In the genomic region with DNA sequence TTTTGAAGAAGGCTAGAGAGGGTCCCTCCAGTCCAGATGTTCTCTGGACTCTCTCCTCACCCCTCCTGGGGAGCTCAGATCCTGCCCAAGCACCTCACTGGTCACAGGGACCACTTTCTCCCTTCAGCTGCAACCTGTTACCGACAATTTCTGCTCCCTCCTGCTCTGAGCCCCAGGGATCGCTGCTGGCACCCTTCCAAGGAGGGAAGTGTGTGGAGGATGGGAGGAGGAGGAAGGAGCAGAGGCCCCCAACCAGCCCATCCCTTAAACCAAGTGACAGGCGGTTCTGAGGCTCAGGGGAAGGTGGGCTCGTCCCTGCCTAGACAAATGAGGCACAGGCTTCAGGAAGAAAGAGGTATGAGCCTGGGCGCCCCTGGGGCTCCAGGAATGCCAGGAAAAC, we compare ENCODE assay signal across 22 cellular contexts. TPM values are rescaled to one million over a fixed set of nuclear protein-coding genes. Genes with fewer than 3 reads are reported as not detected.
A peak's percentile ranks its signal among the peaks of the same experiment; 100 is the strongest.
DNase-seq lines count a peak whose midpoint lies in the region; ATAC-seq, FAIRE-seq and TF ChIP-seq lines count a peak whose summit lies in the region.
"Had no signal": no experiment of that assay in that cellular context is flagged by ENCODE, and none has a peak within 500 bp of the region (broad histone marks: within the 10 kb centered on the region; RNA-seq: fewer than 3 reads in every experiment).

No MANE protein-coding gene starts in this region.

- H3K27ac Mint-ChIP-seq in glutamatergic neuron (ENCODE audit: unreplicated experiment): no peak overlapping the region
- H3K27ac Mint-ChIP-seq: CD8-positive, alpha-beta memory T cell; immature natural killer cell; T-helper 17 cell had no signal

- no peaks in the 10 kb centered on the region for H3K27me3 Mint-ChIP-seq in glutamatergic neuron (ENCODE audit: unreplicated experiment)

- H4K5ac ChIP-seq in mesendoderm (ENCODE audit: low read length): no peak overlapping the region

- FAIRE-seq in HepG2 (lab: Jason Lieb, UNC): no peak
- FAIRE-seq: GM12892 had no signal

- H2BK5ac ChIP-seq in mesendoderm (ENCODE audit: low read length): no peak overlapping the region

- intact Hi-C loops in HepG2 (cut with micrococcal nuclease; ENCODE audit: unreplicated experiment): no loop called here
- intact Hi-C loops in right lobe of liver (cut with DNase I): no loop called here
- intact Hi-C loops in colonic mucosa (cut with DNase I): no loop called here
- intact Hi-C loops in left lung (cut with DNase I): no loop called here

- H3K9ac ChIP-seq in HepG2 (ENCODE audit: insufficient read depth, low read depth, low read length): no peak overlapping the region
- peak overlapping the region; percentile 14 for H3K9ac ChIP-seq in mesendoderm (ENCODE audit: low read length)
- H3K9ac ChIP-seq in colonic mucosa (ENCODE audit: low read depth in 2 of 2, low read length in 2 of 2): no peak overlapping the region

- H3K4me1 ChIP-seq in HepG2 (ENCODE audit: insufficient read depth, low read length): no peaks in the 10 kb centered on the region
- H3K4me1 ChIP-seq in right lobe of liver: no peaks in the 10 kb centered on the region
- peaks cover 92% of the 10 kb centered on the region for H3K4me1 ChIP-seq in RWPE2 (ENCODE audit: insufficient read depth, poor library complexity, severe bottlenecking)
- H3K4me1 ChIP-seq in mesendoderm (ENCODE audit: control insufficient read depth, low read depth, low read length): peaks cover 12% of the 10 kb centered on the region
- H3K4me1 ChIP-seq in colonic mucosa: peaks cover 6% of the 10 kb centered on the region
- peaks cover 18 to 41% of the 10 kb centered on the region in 2 donors for H3K4me1 ChIP-seq in left lung

- 8% methylated on average over 5 of the region's 5 CpGs for WGBS in HepG2 (ENCODE audit: low lambda C conversion rate)
- WGBS in right lobe of liver (ENCODE audit: insufficient coverage, low coverage, low lambda C conversion rate, missing lambda C conversion rate): no CpG with 5 or more reads among the region's 5 CpGs
- no CpG with 5 or more reads among the region's 5 CpGs for whole genome bisulfite sequencing in mesendoderm (ENCODE audit: extremely low coverage, insufficient coverage, low lambda C conversion rate)

- H3K36me3 Mint-ChIP-seq in glutamatergic neuron (ENCODE audit: unreplicated experiment): no peaks in the 10 kb centered on the region
- H3K36me3 Mint-ChIP-seq: CD8-positive, alpha-beta memory T cell; immature natural killer cell had no signal

- no peak overlapping the region for H2AK5ac ChIP-seq in mesendoderm (ENCODE audit: low read length)

- H3K27me3 ChIP-seq in HepG2 (ENCODE audit: control insufficient read depth in 1 of 2, insufficient read depth in 2 of 2, low read length in 2 of 2) (peaks cover 37 to 92% of the 10 kb centered on the region in 2 experiments), right lobe of liver (no peaks in the 10 kb centered on the region), RWPE2 (ENCODE audit: insufficient read depth, poor library complexity, severe bottlenecking) (no peaks in the 10 kb centered on the region), mesendoderm (ENCODE audit: insufficient read depth, low read length, poor library complexity) (no peaks in the 10 kb centered on the region), colonic mucosa (no peaks in the 10 kb centered on the region), left lung (no peaks in the 10 kb centered on the region)
- H3K27me3 ChIP-seq: adrenal gland had no signal

- no peak overlapping the region for H3K4ac ChIP-seq in mesendoderm (ENCODE audit: low read depth, low read length)

- H3K4me3 Mint-ChIP-seq in glutamatergic neuron (ENCODE audit: unreplicated experiment): no peak overlapping the region
- H3K4me3 Mint-ChIP-seq: CD8-positive, alpha-beta memory T cell; immature natural killer cell; T-helper 17 cell had no signal

- H3K27ac ChIP-seq in HepG2 (ENCODE audit: extremely low read length, insufficient read depth, low read length) (no peak overlapping the region), right lobe of liver (no peak overlapping the region), RWPE2 (ENCODE audit: poor library complexity, severe bottlenecking) (peak overlapping the region; percentile 100), mesendoderm (ENCODE audit: low read depth, low read length) (no peak overlapping the region), colonic mucosa (no peak overlapping the region), left lung (no peak overlapping the region)
- H3K27ac ChIP-seq: cardiac muscle cell had no signal

- no peak overlapping the region for H2BK15ac ChIP-seq in mesendoderm (replicated peaks; ENCODE audit: low read depth)

- no peaks in the 10 kb centered on the region for H3K9me3 ChIP-seq in HepG2 (ENCODE audit: low read length)
- H3K9me3 ChIP-seq in right lobe of liver: no peaks in the 10 kb centered on the region
- H3K9me3 ChIP-seq in RWPE2 (ENCODE audit: severe bottlenecking): no peaks in the 10 kb centered on the region
- H3K9me3 ChIP-seq in colonic mucosa: no peaks in the 10 kb centered on the region
- H3K9me3 ChIP-seq in left lung: no peaks in the 10 kb centered on the region
- H3K9me3 ChIP-seq: adrenal gland, lower lobe of right lung had no signal

- H3K79me2 ChIP-seq in HepG2 (ENCODE audit: insufficient read depth, low read length) (no peaks in the 10 kb centered on the region), mesendoderm (ENCODE audit: control insufficient read depth, insufficient read depth, low read length) (peaks cover 99% of the 10 kb centered on the region)

- H3K18ac ChIP-seq in mesendoderm (ENCODE audit: low read length): no peak overlapping the region

- CTCF ChIA-PET in HepG2 (lab: Yijun Ruan, JAX; ENCODE audit: low intra/inter-chr PET ratio, low total read pairs): no interaction called here

- peaks cover 4% of the 10 kb centered on the region for H3K9me3 Mint-ChIP-seq in glutamatergic neuron (ENCODE audit: unreplicated experiment)
- H3K9me3 Mint-ChIP-seq: CD8-positive, alpha-beta memory T cell; immature natural killer cell had no signal

- TF ChIP-seq EP300 in HepG2 (IDR thresholded peaks at IDR 0.05; ENCODE audit: low read depth in 2 of 2, low read length in 2 of 2) (no peak), HepG2 (CRISPR knock-in tag; IDR thresholded peaks at IDR 0.05; ENCODE audit: borderline replicate concordance) (no peak)

- DNase-seq in HepG2 (ENCODE audit: low spot score): no peak
- no peak for DNase-seq in right lobe of liver
- no peak for DNase-seq in RWPE2 (ENCODE audit: low spot score)
- DNase-seq in mesendoderm: no peak
- no peak for DNase-seq in colonic mucosa
- no peak for DNase-seq in stimulated activated CD4-positive, alpha-beta T cell treated with anti-CD3 and anti-CD28 coated beads, Interleukin-2, amount 100 ng/mL, for 24 hours
- no peak for DNase-seq in glutamatergic neuron
- DNase-seq in left lung: no peak
- DNase-seq: activated CD4-positive, alpha-beta T cell treated with anti-CD3 and anti-CD28 coated beads, Interleukin-2, amount 50 U/mL, for 48 hours; activated gamma-delta T cell treated with Interleukin-2 at 50 U/mL for 16 hours; adrenal gland; CD8-positive, alpha-beta memory T cell; H7; immature natural killer cell; Karpas-422; lower lobe of right lung; NCI-H2081; retina; substantia nigra; T-helper 17 cell had no signal

- H2BK120ac ChIP-seq in mesendoderm (ENCODE audit: low read depth, low read length): no peak overlapping the region

- peaks cover 7% of the 10 kb centered on the region for H3K79me1 ChIP-seq in mesendoderm (ENCODE audit: low read length)

- no peak overlapping the region for H4K8ac ChIP-seq in mesendoderm (ENCODE audit: low read depth, low read length)

- no peak for TF ChIP-seq RAD21 in HepG2 (CRISPR knock-in tag; IDR thresholded peaks at IDR 0.05)

- H3K56ac ChIP-seq in mesendoderm (ENCODE audit: low read length): no peak overlapping the region

- H4K20me1 ChIP-seq in HepG2 (ENCODE audit: insufficient read depth, low read length): no peaks in the 10 kb centered on the region

- H3K36me3 ChIP-seq in HepG2 (replicated peaks in 1 of 2; ENCODE audit: control insufficient read depth in 1 of 2, insufficient read depth in 2 of 2, low read length in 2 of 2) (no peaks in the 10 kb centered on the region), right lobe of liver (no peaks in the 10 kb centered on the region), RWPE2 (ENCODE audit: low read depth) (peaks cover 54% of the 10 kb centered on the region), mesendoderm (ENCODE audit: control insufficient read depth, insufficient read depth, low read length) (no peaks in the 10 kb centered on the region), colonic mucosa (no peaks in the 10 kb centered on the region), left lung (no peaks in the 10 kb centered on the region)
- H3K36me3 ChIP-seq: adrenal gland, cardiac muscle cell, lower lobe of right lung had no signal

- POLR2A ChIA-PET in HepG2 (lab: Yijun Ruan, JAX): no interaction called here

- H3K4me1 Mint-ChIP-seq in glutamatergic neuron (ENCODE audit: low read depth, unreplicated experiment): peaks cover 14% of the 10 kb centered on the region

- no peak overlapping the region for H3K4me2 ChIP-seq in HepG2 (ENCODE audit: low read depth, low read length)
- no peak overlapping the region for H3K4me2 ChIP-seq in mesendoderm (ENCODE audit: low read length)

- H3K4me3 ChIP-seq in HepG2 (replicated peaks in 1 of 3; ENCODE audit: insufficient read depth in 1 of 3, low read depth in 2 of 3, low read length in 3 of 3) (no peak overlapping the region), right lobe of liver (no peak overlapping the region), RWPE2 (ENCODE audit: severe bottlenecking) (no peak overlapping the region), mesendoderm (ENCODE audit: low read length) (no peak overlapping the region), colonic mucosa (no peak overlapping the region), left lung (no peak overlapping the region)
- H3K4me3 ChIP-seq: adrenal gland, cardiac muscle cell, lower lobe of right lung had no signal

- BruUV-seq in HepG2 (replicated peaks; lab: Mats Ljungman, UMichigan): no TSS peak

- ATAC-seq in HepG2: no peak
- ATAC-seq in right lobe of liver: no peak
- ATAC-seq in RWPE2 (ENCODE audit: low read depth): no peak
- ATAC-seq in left lung: no peak
- ATAC-seq: T-helper 17 cell had no signal

- H3K23ac ChIP-seq in mesendoderm (ENCODE audit: low read length): no peak overlapping the region

- TF ChIP-seq POLR2A in HepG2 (IDR thresholded peaks at IDR 0.05; ENCODE audit: insufficient read depth in 1 of 2, low read depth in 2 of 2, low read length in 2 of 2) (no peak), right lobe of liver (IDR thresholded peaks at IDR 0.05) (no peak)

- TF ChIP-seq CTCF in HepG2 (CRISPR knock-in tag; IDR thresholded peaks at IDR 0.05) (no peak), right lobe of liver (IDR thresholded peaks at IDR 0.05) (no peak), RWPE2 (IDR thresholded peaks at IDR 0.05; ENCODE audit: poor library complexity, severe bottlenecking) (no peak), colonic mucosa (IDR thresholded peaks at IDR 0.05) (no peak), glutamatergic neuron (IDR thresholded peaks at IDR 0.05; ENCODE audit: partially characterized antibody, unreplicated experiment) (no peak), left lung (IDR thresholded peaks at IDR 0.05) (no peak)

- H2AFZ ChIP-seq in HepG2 (ENCODE audit: low read length): no peak overlapping the region

- in situ Hi-C loops in HepG2 (cut with HindIII; ENCODE audit: extremely low pct_ligation_motif_present, low pct_unique_long_range_greater_than_20kb): no loop called here

RNA-seq across cellular contexts. Expression of gene PMEPA1, which starts 13.9 kb away (rescaled TPM):
- total RNA-seq in HepG2 (2016; rRNA removed; fragmentation: Illumina TruSeq; extraction: Trizol) (not detected in 2 replicates), right lobe of liver (1 to 10 TPM in 4 of 6 experiments, under 1 TPM in 2; 0.50 to 2.3 (median 1.4) TPM), colonic mucosa (10 to 100 TPM; 13.0 to 26.1 TPM), glutamatergic neuron (ENCODE audit: unreplicated experiment) (14.4 TPM), left lung (100 to 1,000 TPM in 1 of 2 donors, 10 to 100 TPM in 1; 41.0 to 109 TPM)
- not detected in 2 replicates for total RNA-seq in HepG2 (2016; cell fraction: cytosol; rRNA removed; fragmentation: Illumina TruSeq; extraction: Trizol; ENCODE audit: low read depth)
- total RNA-seq in HepG2 (2016; cell fraction: insoluble cytoplasmic fraction; rRNA removed; fragmentation: Illumina TruSeq; extraction: Trizol): not detected in 2 replicates
- 0.31 TPM in 1 of 2 replicates, not detected in the other for total RNA-seq in HepG2 (2016; cell fraction: membrane; rRNA removed; fragmentation: Illumina TruSeq; extraction: Trizol)
- not detected in 2 replicates for total RNA-seq in HepG2 (2016; cell fraction: nucleus; rRNA removed; fragmentation: Illumina TruSeq; extraction: Trizol)
- 0.08 TPM in 1 of 2 replicates, not detected in the other for polyA plus RNA-seq in HepG2 (2011; rRNA removed)
- 0.03 TPM in 1 of 2 replicates, not detected in the other for polyA plus RNA-seq in HepG2 (2011; cell fraction: cytosol; rRNA removed)
- 0.12 and 0.16 TPM in 2 replicates for polyA plus RNA-seq in HepG2 (2011; cell fraction: nucleus; rRNA removed)
- not detected in 2 replicates for polyA plus RNA-seq in HepG2 (2012)
- polyA plus RNA-seq in HepG2 (2016; cell fraction: cytosol; fragmentation: Illumina TruSeq; extraction: Trizol; ENCODE audit: low read depth): not detected in 2 replicates
- not detected in 2 replicates for polyA plus RNA-seq in HepG2 (2016; cell fraction: insoluble cytoplasmic fraction; fragmentation: Illumina TruSeq; extraction: Trizol; ENCODE audit: low read depth)
- polyA plus RNA-seq in HepG2 (2016; cell fraction: membrane; fragmentation: Illumina TruSeq; extraction: Trizol; ENCODE audit: low read depth): 0.15 TPM in 1 of 2 replicates, not detected in the other
- not detected in 2 replicates for polyA plus RNA-seq in HepG2 (2016; cell fraction: nucleus; fragmentation: Illumina TruSeq; extraction: Trizol; ENCODE audit: insufficient read depth, low read depth)
- 0.20 and 7.8 TPM in 2 replicates for polyA minus RNA-seq in HepG2 (2011; rRNA and poly(A)+ RNA removed; ENCODE audit: low replicate concordance)
- polyA minus RNA-seq in HepG2 (2011; cell fraction: cytosol; rRNA and poly(A)+ RNA removed): 0.53 TPM in 1 of 2 replicates, not detected in the other
- polyA minus RNA-seq in HepG2 (2011; cell fraction: nucleus; rRNA and poly(A)+ RNA removed): 0.39 TPM in 1 of 2 replicates, not detected in the other
- 52.6 TPM for polyA plus RNA-seq in mesendoderm (2013, experiment 1 of 2)
- polyA plus RNA-seq in mesendoderm (2013, experiment 2 of 2): 52.5 TPM
- polyA plus RNA-seq: immature natural killer cell had no signal
